In the genomic region with DNA sequence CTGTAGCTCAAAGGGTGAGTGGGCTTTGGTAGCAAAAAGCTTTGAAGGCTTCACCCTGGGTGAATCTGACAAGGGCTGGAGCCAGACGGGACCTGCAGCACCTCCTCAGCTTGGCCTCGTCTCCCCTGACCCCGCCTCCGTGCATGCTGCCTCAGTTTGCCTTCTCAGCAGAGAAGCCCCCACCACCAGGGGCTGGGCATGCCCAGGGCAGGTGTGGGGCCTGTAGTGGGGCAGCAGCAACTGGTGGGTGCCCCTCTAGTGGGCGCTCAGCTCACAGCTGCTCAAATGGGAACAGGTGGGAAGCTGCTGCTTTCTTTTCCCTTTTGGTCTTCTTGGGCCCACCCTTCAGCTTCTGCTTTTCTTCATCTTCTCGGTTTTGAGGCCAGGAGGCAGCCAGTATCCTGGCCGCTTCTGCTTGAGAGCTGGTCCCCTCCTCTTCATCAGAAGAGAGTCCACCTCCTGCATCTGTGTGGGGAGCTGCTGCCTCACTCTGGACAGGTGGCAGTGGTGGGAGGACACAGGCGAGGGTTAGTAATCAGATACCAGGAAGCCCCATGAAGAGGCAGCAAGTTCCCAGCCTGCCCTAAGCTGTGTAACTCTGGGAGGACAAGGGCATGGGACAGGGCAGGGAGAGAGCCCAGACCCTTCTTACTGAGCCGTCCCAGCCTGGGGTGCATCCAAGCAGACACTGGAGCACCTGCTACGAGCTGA, we compare ENCODE assay signal across 9 cellular contexts. TPM values are rescaled to one million over a fixed set of nuclear protein-coding genes. Genes with fewer than 3 reads are reported as not detected.
DNase-seq lines count a peak whose midpoint lies in the region; ATAC-seq and TF ChIP-seq lines count a peak whose summit lies in the region.
"Had no signal": no experiment of that assay in that cellular context is flagged by ENCODE, and none has a peak within 500 bp of the region (broad histone marks: within the 10 kb centered on the region; RNA-seq: fewer than 3 reads in every experiment).

No MANE protein-coding gene starts in this region.

- no peak for TF ChIP-seq CTCF in CD8-positive, alpha-beta T cell (IDR thresholded peaks at IDR 0.05)
- TF ChIP-seq CTCF in PC-9 (conservative IDR thresholded peaks at IDR 0.05) (no peak), endodermal cell (conservative IDR thresholded peaks at IDR 0.05) (peak; percentile 45)

- peak overlapping the region; percentile 98 for H3K27ac Mint-ChIP-seq in CD8-positive, alpha-beta T cell
- peak overlapping the region; percentile 77 for H3K27ac Mint-ChIP-seq in endodermal cell

- no peak overlapping the region for H3K4me3 ChIP-seq in CD8-positive, alpha-beta T cell (ENCODE audit: low read depth, low read length)
- H3K4me3 ChIP-seq in PC-9, result peak overlapping the region; percentile 51; the same call in 1 of the 2 replicates
- no peak overlapping the region for H3K4me3 ChIP-seq in endodermal cell (ENCODE audit: low read length)
- no peak overlapping the region for H3K4me3 ChIP-seq in trophoblast cell (ENCODE audit: low read depth, low read length)

- H4K91ac ChIP-seq in trophoblast cell (ENCODE audit: low read depth, low read length), result peak overlapping the region; percentile 11

- 89 to 92% methylated on average over 6 to 10 of the region's 10 CpGs for WGBS in endodermal cell (ENCODE audit: insufficient coverage in 1 of 2, insufficient read length in 1 of 2), 2 experiments
- no CpG with 5 or more reads among the region's 10 CpGs for WGBS in trophoblast cell (ENCODE audit: extremely low coverage, insufficient coverage, insufficient read length)

- no peak for ATAC-seq in CD8-positive, alpha-beta T cell
- ATAC-seq in HG02840 (IDR thresholded peaks at IDR 0.05; ENCODE audit: low FRiP score, unreplicated experiment) (no peak), GM18505 (IDR thresholded peaks at IDR 0.05; ENCODE audit: unreplicated experiment) (no peak), GM18907 (IDR thresholded peaks at IDR 0.05; ENCODE audit: unreplicated experiment) (no peak)

- H3K9me3 ChIP-seq in CD8-positive, alpha-beta T cell (ENCODE audit: low read length), result no peaks in the 10 kb centered on the region
- no peaks in the 10 kb centered on the region for H3K9me3 ChIP-seq in PC-9 (ENCODE audit: insufficient read depth, low read depth)
- H3K9me3 ChIP-seq in endodermal cell (ENCODE audit: control insufficient read depth, low read length), result no peaks in the 10 kb centered on the region
- peaks cover 2% of the 10 kb centered on the region for H3K9me3 ChIP-seq in trophoblast cell (ENCODE audit: insufficient read depth, low read depth, low read length)

- no peak overlapping the region for H2BK120ac ChIP-seq in trophoblast cell (ENCODE audit: insufficient read depth, low read length, poor library complexity)

- no peak overlapping the region for H3K4ac ChIP-seq in trophoblast cell (ENCODE audit: low read depth, low read length)

- no peaks in the 10 kb centered on the region for H3K9me3 Mint-ChIP-seq in CD8-positive, alpha-beta T cell
- no peaks in the 10 kb centered on the region for H3K9me3 Mint-ChIP-seq in endodermal cell

- H3K23ac ChIP-seq in trophoblast cell (ENCODE audit: low read length), result no peak overlapping the region

- H3K4me1 Mint-ChIP-seq in CD8-positive, alpha-beta T cell (ENCODE audit: low read depth), result peaks cover 45% of the 10 kb centered on the region
- H3K4me1 Mint-ChIP-seq in endodermal cell, result peaks cover 17% of the 10 kb centered on the region

- intact Hi-C loops in CD8-positive, alpha-beta T cell (cut with DNase I, micrococcal nuclease), result loop anchor here in 1 of 2 experiments (2.0 kb wide), 1 partner anchor 287 kb away; no protein-coding TSS in a partner anchor
- intact Hi-C loops in PC-9 (cut with micrococcal nuclease; ENCODE audit: unreplicated experiment), result loop anchor here (2.0 kb wide), 1 partner anchor 33 kb away; the partner anchor contains the start of genes LSM3 and XPC

- H3K4me3 Mint-ChIP-seq in CD8-positive, alpha-beta T cell, result no peak overlapping the region
- H3K4me3 Mint-ChIP-seq in endodermal cell, result no peak overlapping the region

- no peaks in the 10 kb centered on the region for H4K20me1 ChIP-seq in PC-9 (ENCODE audit: insufficient read depth)

- peaks cover 67% of the 10 kb centered on the region for H3K36me3 Mint-ChIP-seq in CD8-positive, alpha-beta T cell
- H3K36me3 Mint-ChIP-seq in endodermal cell (ENCODE audit: low read depth), result peaks cover 46% of the 10 kb centered on the region

- CTCF ChIA-PET in CD8-positive, alpha-beta T cell (lab: Charles Lee), result interaction anchor here (0.9 to 1.6 kb wide), 3 partner anchors 25 to 34 kb away, joined by 4 to 5 read pairs (median 4); partner anchors contain the start of genes LSM3 and XPC
- CTCF ChIA-PET in PC-9 (lab: Charles Lee), result interaction anchor here (0.6 to 1.0 kb wide), 5 partner anchors 22 to 261 kb away, joined by 3 to 4 read pairs (median 3); no protein-coding TSS in a partner anchor

- H3K14ac ChIP-seq in trophoblast cell (ENCODE audit: low read length), result no peak overlapping the region

- TF ChIP-seq POLR2A in GM18505 (IDR thresholded peaks at IDR 0.05; ENCODE audit: borderline replicate concordance, extremely low read depth, insufficient read depth, insufficient read length), result no peak

- H2BK12ac ChIP-seq in trophoblast cell (ENCODE audit: low read length), result no peak overlapping the region

- DNase-seq in CD8-positive, alpha-beta T cell, result peak in 3 of 7 experiments; percentile 10 to 48 (median 18)
- DNase-seq in PC-9 (no peak), endodermal cell (peak; percentile 56), trophoblast cell (no peak)
- DNase-seq in NK-92 treated with Interleukin-12 subunit alpha and Interleukin-12 subunit beta, amount 100 ng/mL, for 24 hours (lab: John Stamatoyannopoulos, UW), result no peak
- DNase-seq: NCI-H2029 treated with DMSO at 0.1 percent for 48 hours had no signal

- H3K27me3 ChIP-seq in CD8-positive, alpha-beta T cell (ENCODE audit: insufficient read depth, low read length), result no peaks in the 10 kb centered on the region
- no peaks in the 10 kb centered on the region for H3K27me3 ChIP-seq in PC-9 (ENCODE audit: insufficient read depth, low read depth)
- H3K27me3 ChIP-seq in endodermal cell (ENCODE audit: control insufficient read depth, insufficient read depth, low read length, poor library complexity, severe bottlenecking), result no peaks in the 10 kb centered on the region
- H3K27me3 ChIP-seq in trophoblast cell (ENCODE audit: insufficient read depth, low read length), result no peaks in the 10 kb centered on the region

- peak overlapping the region; percentile 44 for H2AK5ac ChIP-seq in trophoblast cell (ENCODE audit: low read length)

- H3K36me3 ChIP-seq in CD8-positive, alpha-beta T cell (ENCODE audit: insufficient read depth, low read length), result peaks cover 4% of the 10 kb centered on the region
- H3K36me3 ChIP-seq in PC-9 (ENCODE audit: low read depth) (peaks cover 19% of the 10 kb centered on the region), endodermal cell (ENCODE audit: control insufficient read depth, insufficient read depth, low read length) (peaks cover 48% of the 10 kb centered on the region), trophoblast cell (ENCODE audit: control insufficient read depth in 1 of 2, insufficient read depth in 2 of 2, low read length in 2 of 2) (peaks cover 48 to 52% of the 10 kb centered on the region in 2 experiments)

- no peak overlapping the region for H4K8ac ChIP-seq in trophoblast cell (ENCODE audit: low read depth, low read length)

- POLR2A ChIA-PET in CD8-positive, alpha-beta T cell (lab: Charles Lee), result interaction anchor here (1.8 to 4.4 kb wide), 3 partner anchors 21 to 506 kb away, joined by 6 to 42 read pairs (median 27); partner anchors contain the start of genes CCDC174, CHCHD4, LSM3 and TMEM43
- POLR2A ChIA-PET in PC-9 (lab: Charles Lee; ENCODE audit: unreplicated experiment), result interaction anchor here (0.5 to 1.3 kb wide), 5 partner anchors 20 to 1688 kb away, joined by 3 to 16 read pairs (median 6); partner anchors contain the start of genes CHCHD4 and TMEM43

- no peak overlapping the region for H3K18ac ChIP-seq in trophoblast cell (ENCODE audit: low read length)

- no peak overlapping the region for H3K9ac ChIP-seq in endodermal cell (ENCODE audit: extremely low read depth, low read length, poor library complexity, severe bottlenecking)
- no peak overlapping the region for H3K9ac ChIP-seq in trophoblast cell (ENCODE audit: low read length)

- H3K4me1 ChIP-seq in CD8-positive, alpha-beta T cell (ENCODE audit: insufficient read depth, low read length), result peaks cover 50% of the 10 kb centered on the region
- H3K4me1 ChIP-seq in PC-9 (replicated peaks; ENCODE audit: insufficient read depth) (peaks cover 44% of the 10 kb centered on the region), endodermal cell (ENCODE audit: control insufficient read depth, insufficient read depth, low read length) (peaks cover 10% of the 10 kb centered on the region), trophoblast cell (ENCODE audit: control insufficient read depth in 1 of 2, insufficient read depth in 2 of 2, low read length in 2 of 2) (peaks cover 15 to 18% of the 10 kb centered on the region in 2 experiments)

- no peaks in the 10 kb centered on the region for H3K79me2 ChIP-seq in PC-9 (ENCODE audit: low read depth)
- no peaks in the 10 kb centered on the region for H3K79me2 ChIP-seq in trophoblast cell (ENCODE audit: control insufficient read depth, insufficient read depth, low read length, poor library complexity)

- H3K9me2 ChIP-seq in PC-9 (ENCODE audit: insufficient read depth), result no peaks in the 10 kb centered on the region

- H4K12ac ChIP-seq in trophoblast cell (ENCODE audit: low read depth, low read length), result no peak overlapping the region

- peak overlapping the region; percentile 88 for H3K4me2 ChIP-seq in PC-9
- no peak overlapping the region for H3K4me2 ChIP-seq in trophoblast cell (ENCODE audit: low read length)

- H3K27me3 Mint-ChIP-seq in CD8-positive, alpha-beta T cell (ENCODE audit: low read depth), result no peaks in the 10 kb centered on the region
- H3K27me3 Mint-ChIP-seq in endodermal cell (ENCODE audit: insufficient read depth), result no peaks in the 10 kb centered on the region

- peak overlapping the region; percentile 95 for H3K27ac ChIP-seq in CD8-positive, alpha-beta T cell (ENCODE audit: low read depth, low read length)
- H3K27ac ChIP-seq in PC-9 (peak overlapping the region; percentile 88), endodermal cell (ENCODE audit: low read depth, low read length) (peak overlapping the region; percentile 85), trophoblast cell (ENCODE audit: low read depth, low read length) (peak overlapping the region; percentile 69)

- H2BK5ac ChIP-seq in trophoblast cell (ENCODE audit: low read depth, low read length, poor library complexity), result no peak overlapping the region

- no peak overlapping the region for H2AFZ ChIP-seq in PC-9
- no peak overlapping the region for H2AFZ ChIP-seq in trophoblast cell (ENCODE audit: insufficient read depth, low read length, poor library complexity)

- H3K79me1 ChIP-seq in trophoblast cell (ENCODE audit: low read length), result peaks cover 11% of the 10 kb centered on the region

- H3F3A ChIP-seq in PC-9 (ENCODE audit: insufficient read depth, low read depth), result peaks cover 37% of the 10 kb centered on the region

- no TSS peak for BruUV-seq in PC-9 (replicated peaks; lab: Mats Ljungman, UMichigan)

RNA-seq across cellular contexts. Expression of gene TMEM43, which starts 21.0 kb away (rescaled TPM):
- total RNA-seq in CD8-positive, alpha-beta T cell, result 10 to 100 TPM; 20.1 to 24.3 TPM
- total RNA-seq in PC-9 (2021) (62.3 and 64.7 TPM in 2 replicates), endodermal cell (10 to 100 TPM; 28.9 to 39.3 TPM)
- 45.4 TPM for polyA plus RNA-seq in endodermal cell (2013, experiment 1 of 2)
- 44.9 TPM for polyA plus RNA-seq in endodermal cell (2013, experiment 2 of 2)
- 28.5 and 29.8 TPM in 2 replicates for polyA plus RNA-seq in trophoblast cell (2013)

RNA-seq across cellular contexts. Expression of gene CHCHD4, which starts 21.2 kb away (rescaled TPM):
- total RNA-seq in CD8-positive, alpha-beta T cell, result 1 to 10 TPM in 1 of 2 experiments, under 1 TPM in 1; 0.71 to 1.7 TPM
- total RNA-seq in PC-9 (2021) (14.4 and 17.6 TPM in 2 replicates), endodermal cell (10 to 100 TPM; 16.2 to 20.5 TPM)
- 16.4 TPM for polyA plus RNA-seq in endodermal cell (2013, experiment 1 of 2)
- polyA plus RNA-seq in endodermal cell (2013, experiment 2 of 2), result 14.7 TPM
- 8.3 and 9.1 TPM in 2 replicates for polyA plus RNA-seq in trophoblast cell (2013)

RNA-seq across cellular contexts. Expression of gene XPC, which starts 32.6 kb away (rescaled TPM):
- 10 to 100 TPM; 51.5 to 56.5 TPM for total RNA-seq in CD8-positive, alpha-beta T cell
- total RNA-seq in PC-9 (2021) (27.1 and 28.8 TPM in 2 replicates), endodermal cell (10 to 100 TPM; 33.0 to 40.0 TPM)
- 37.6 TPM for polyA plus RNA-seq in endodermal cell (2013, experiment 1 of 2)
- polyA plus RNA-seq in endodermal cell (2013, experiment 2 of 2), result 34.9 TPM
- 26.3 and 26.6 TPM in 2 replicates for polyA plus RNA-seq in trophoblast cell (2013)

RNA-seq across cellular contexts. Expression of gene LSM3, which starts 32.8 kb away (rescaled TPM):
- total RNA-seq in CD8-positive, alpha-beta T cell, result 1 to 10 TPM; 7.5 to 8.3 TPM
- total RNA-seq in PC-9 (2021), result 8.7 and 18.3 TPM in 2 replicates
- total RNA-seq in endodermal cell, result 10 to 100 TPM; 18.1 to 19.7 TPM
- 21.2 TPM for polyA plus RNA-seq in endodermal cell (2013, experiment 1 of 2)
- 21.9 TPM for polyA plus RNA-seq in endodermal cell (2013, experiment 2 of 2)
- 30.7 and 31.4 TPM in 2 replicates for polyA plus RNA-seq in trophoblast cell (2013)
